Comparison of ENCODE assay signal across 1 cellular context in the genomic region with DNA sequence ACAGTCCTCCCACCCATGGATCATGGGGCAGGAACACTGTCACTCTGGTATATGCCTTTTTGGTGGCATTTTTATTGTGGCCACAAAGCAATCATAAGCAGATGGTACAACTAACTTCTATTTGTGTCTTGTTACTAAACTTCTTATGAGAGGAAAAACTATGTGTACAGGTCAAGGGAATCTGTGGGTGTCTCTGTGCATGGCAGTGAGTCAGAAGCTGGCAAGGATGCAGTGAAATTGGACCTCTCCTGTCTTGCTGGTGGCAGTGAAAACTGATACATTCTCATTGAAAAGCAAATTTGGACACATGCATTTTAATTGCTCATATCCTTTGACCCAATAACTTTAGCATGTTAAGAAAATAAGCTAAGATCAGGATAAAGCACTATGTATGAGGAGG.
TF ChIP-seq lines count a peak whose summit lies in the region.

No MANE protein-coding gene starts in this region.

TF ChIP-seq in IMR-90, 13 proteins besides CTCF, POLR2A, EP300 and RAD21:
- no peak for TF ChIP-seq MAZ (IDR thresholded peaks at IDR 0.05; ENCODE audit: borderline replicate concordance, low read depth, low read length)
